2 cellular contexts compared by ENCODE assay signal in the genomic region with DNA sequence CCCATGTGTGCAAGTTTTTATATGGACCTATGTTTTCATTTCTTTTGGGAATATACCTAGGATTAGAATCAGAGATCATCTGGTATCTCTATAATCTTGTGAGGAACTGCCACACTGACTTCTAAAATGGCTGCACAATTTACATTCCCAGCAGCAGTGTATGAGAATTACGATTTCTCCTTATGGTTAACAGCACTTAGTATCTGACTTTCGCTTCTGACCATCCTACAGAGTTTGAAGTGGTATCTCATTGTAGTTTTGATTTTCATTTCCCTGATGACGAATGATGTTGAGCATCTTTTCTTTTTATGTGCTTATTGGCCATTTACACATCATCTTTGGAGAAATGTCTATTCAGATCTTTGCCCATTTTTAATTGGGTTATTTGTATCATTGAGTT.
TF ChIP-seq lines count a peak whose summit lies in the region.

No MANE protein-coding gene starts in this region.

TF ChIP-seq in GM12891, 5 proteins besides CTCF, POLR2A, EP300 and RAD21:
- no peak for TF ChIP-seq POU2F2 (IDR thresholded peaks at IDR 0.05; ENCODE audit: low read depth, low read length)
- 0 out of 2 replicates have a peak, but pooled peaks have one; percentile 10 for TF ChIP-seq SPI1 (IDR thresholded peaks at IDR 0.05; ENCODE audit: low read depth, low read length)
TF ChIP-seq in GM12891: peak in this region for 1.

TF ChIP-seq in H1, 55 proteins besides CTCF, POLR2A, EP300 and RAD21:
- no peak for TF ChIP-seq CHD1 (IDR thresholded peaks at IDR 0.05; ENCODE audit: low read depth, low read length)
TF ChIP-seq in H1: peak in this region for 0.
